21 cellular contexts compared by ENCODE assay signal in genomic region chr10:548212-548897, GRCh38.
"Had no signal": no experiment of that assay in that cellular context is flagged by ENCODE, and none has a peak within 500 bp of the region (broad histone marks: within the 10 kb centered on the region; RNA-seq: fewer than 3 reads in every experiment).

No MANE protein-coding gene starts in this region.

- H3K36me3 Mint-ChIP-seq: activated naive CD8-positive, alpha-beta T cell treated with anti-CD3 and anti-CD28 coated beads for 36 hours; naive thymus-derived CD4-positive, alpha-beta T cell; T-cell had no signal

- H3K27me3 Mint-ChIP-seq: progenitor cell of endocrine pancreas had no signal

- H3K27ac ChIP-seq: body of pancreas, epithelial cell of prostate, heart left ventricle, suprapubic skin, upper lobe of left lung had no signal

- H3K4me3 Mint-ChIP-seq: activated naive CD8-positive, alpha-beta T cell treated with anti-CD3 and anti-CD28 coated beads for 36 hours; activated T-helper 1 cell treated with anti-CD3 and anti-CD28 coated beads, Interleukin-12 subunit alpha, Interleukin-12 subunit beta, Interleukin-2, Interleukin-4 antibody, amounts not matched to agents 30 ng/mL and 10 ng/mL and 1 ng/mL, durations not matched to agents 14 hours and 24 hours and 36 hours; central memory CD8-positive, alpha-beta T cell; naive thymus-derived CD4-positive, alpha-beta T cell; stimulated activated naive CD8-positive, alpha-beta T cell treated with anti-CD3 and anti-CD28 coated beads, Interleukin-15, Interleukin-2, amounts not matched to agents 100 ng/mL and 50 ng/mL, for 24 hours; T-cell had no signal

- H3K4me1 Mint-ChIP-seq: central memory CD8-positive, alpha-beta T cell; T-cell had no signal

- DNase-seq: activated CD4-positive, alpha-beta T cell treated with anti-CD3 and anti-CD28 coated beads, Interleukin-2, amount 50 U/mL, for 1 hour; activated naive CD8-positive, alpha-beta T cell treated with anti-CD3 and anti-CD28 coated beads for 36 hours; amygdala; effector memory CD4-positive, alpha-beta T cell; heart left ventricle; left colon; mucosa of descending colon; naive thymus-derived CD4-positive, alpha-beta T cell; nucleus accumbens; right cardiac atrium; T-cell; T-helper 9 cell had no signal

- H3K27ac Mint-ChIP-seq: activated naive CD8-positive, alpha-beta T cell treated with anti-CD3 and anti-CD28 coated beads for 36 hours; activated T-helper 1 cell treated with anti-CD3 and anti-CD28 coated beads, Interleukin-12 subunit alpha, Interleukin-12 subunit beta, Interleukin-2, Interleukin-4 antibody, amounts not matched to agents 30 ng/mL and 10 ng/mL and 1 ng/mL, durations not matched to agents 14 hours and 24 hours and 36 hours; stimulated activated naive CD8-positive, alpha-beta T cell treated with anti-CD3 and anti-CD28 coated beads, Interleukin-15, Interleukin-2, amounts not matched to agents 100 ng/mL and 50 ng/mL, for 24 hours; T-cell had no signal

- H3K27me3 ChIP-seq: body of pancreas, heart left ventricle, suprapubic skin, upper lobe of left lung had no signal

- H3K36me3 ChIP-seq: heart left ventricle, suprapubic skin, upper lobe of left lung had no signal

- H3K9me3 Mint-ChIP-seq: activated naive CD8-positive, alpha-beta T cell treated with anti-CD3 and anti-CD28 coated beads for 36 hours; activated T-helper 1 cell treated with anti-CD3 and anti-CD28 coated beads, Interleukin-12 subunit alpha, Interleukin-12 subunit beta, Interleukin-2, Interleukin-4 antibody, amounts not matched to agents 30 ng/mL and 10 ng/mL and 1 ng/mL, durations not matched to agents 14 hours and 24 hours and 36 hours; central memory CD8-positive, alpha-beta T cell; naive thymus-derived CD4-positive, alpha-beta T cell; stimulated activated naive CD8-positive, alpha-beta T cell treated with anti-CD3 and anti-CD28 coated beads, Interleukin-15, Interleukin-2, amounts not matched to agents 100 ng/mL and 50 ng/mL, for 24 hours; T-cell had no signal

- H3K9me3 ChIP-seq: body of pancreas, heart left ventricle, mucosa of descending colon, suprapubic skin, upper lobe of left lung had no signal

- H3K4me2 ChIP-seq: smooth muscle cell had no signal

- H3K4me3 ChIP-seq: body of pancreas, heart left ventricle, mucosa of descending colon, smooth muscle cell, suprapubic skin, upper lobe of left lung had no signal
